In the genomic region with DNA sequence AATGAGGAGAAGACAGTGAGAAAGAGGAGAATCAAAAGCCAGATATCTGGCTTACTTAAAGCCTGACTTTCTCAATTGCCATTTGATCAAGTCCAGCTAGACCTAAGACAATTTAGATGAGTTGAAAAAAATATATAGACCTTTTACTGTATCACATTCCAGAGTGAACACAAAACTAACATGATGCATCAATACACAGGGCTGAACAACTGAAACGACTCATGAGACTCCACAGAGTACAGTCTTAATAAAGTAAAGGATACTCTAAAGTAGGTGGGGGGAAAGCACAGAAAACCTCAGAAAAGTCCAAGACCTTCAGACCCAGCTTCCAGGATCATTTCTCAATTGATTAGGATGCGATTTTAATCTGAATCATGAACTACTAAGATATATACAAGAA, we compare ENCODE assay signal across 16 cellular contexts.
DNase-seq lines count a peak whose midpoint lies in the region; ATAC-seq and TF ChIP-seq lines count a peak whose summit lies in the region.
"Had no signal": no experiment of that assay in that cellular context is flagged by ENCODE, and none has a peak within 500 bp of the region (broad histone marks: within the 10 kb centered on the region; RNA-seq: fewer than 3 reads in every experiment).

No MANE protein-coding gene starts in this region.

- intact Hi-C loops in Calu3 (cut with micrococcal nuclease; ENCODE audit: unreplicated experiment): loop anchor here (1.0 to 10.0 kb wide), 5 partner anchors 36 to 241 kb away; partner anchors contain the start of gene OR5AK2

- no peak for TF ChIP-seq CTCF in Calu3 (IDR thresholded peaks at IDR 0.05; ENCODE audit: unreplicated experiment)
- no peak for TF ChIP-seq CTCF in RWPE2 (IDR thresholded peaks at IDR 0.05; ENCODE audit: poor library complexity, severe bottlenecking)
- no peak for TF ChIP-seq CTCF in nephron (IDR thresholded peaks at IDR 0.05; ENCODE audit: unreplicated experiment in 3 of 3)
- no peak for TF ChIP-seq CTCF in GM13977 (IDR thresholded peaks at IDR 0.05; ENCODE audit: extremely low read depth, insufficient read depth, missing control alignments)

- CTCF ChIA-PET in Calu3 (lab: Charles Lee): interaction anchor here (0.9 to 4.6 kb wide), 7 partner anchors 11 to 406 kb away, joined by 3 to 145 read pairs (median 5); no protein-coding TSS in a partner anchor

- no peak overlapping the region for H3K27ac ChIP-seq in RWPE2 (ENCODE audit: poor library complexity, severe bottlenecking)
- peak overlapping the region; percentile 39 for H3K27ac ChIP-seq in epithelial cell of prostate

- H3K4me1 Mint-ChIP-seq in Calu3 (ENCODE audit: low read depth, unreplicated experiment) (peaks cover 51% of the 10 kb centered on the region), nephron (peaks cover 47% of the 10 kb centered on the region)
- H3K4me1 Mint-ChIP-seq in stimulated activated effector memory CD8-positive, alpha-beta T cell treated with anti-CD3 and anti-CD28 coated beads, Interleukin-12 subunit alpha, Interleukin-12 subunit beta, amount 100 ng/mL, for 72 hours: no peaks in the 10 kb centered on the region
- H3K4me1 Mint-ChIP-seq: CD4-positive, CD25-positive, alpha-beta regulatory T cell; CD8-positive, alpha-beta memory T cell had no signal

- H3K4me3 ChIP-seq in RWPE2 (ENCODE audit: severe bottlenecking): no peak overlapping the region

- H3K27ac Mint-ChIP-seq in Calu3 (ENCODE audit: unreplicated experiment) (peak overlapping the region; percentile 87), nephron (peak overlapping the region in 2 of 3 experiments; percentile 35 to 79)
- H3K27ac Mint-ChIP-seq in stimulated activated effector memory CD8-positive, alpha-beta T cell treated with anti-CD3 and anti-CD28 coated beads, Interleukin-12 subunit alpha, Interleukin-12 subunit beta, amount 100 ng/mL, for 72 hours: no peak overlapping the region
- H3K27ac Mint-ChIP-seq: CD4-positive, CD25-positive, alpha-beta regulatory T cell; CD8-positive, alpha-beta memory T cell; H9 had no signal

- H3K36me3 ChIP-seq in RWPE2 (ENCODE audit: low read depth): no peaks in the 10 kb centered on the region
- H3K36me3 ChIP-seq: BE2C had no signal

- H3K9me3 ChIP-seq in RWPE2 (ENCODE audit: severe bottlenecking): no peaks in the 10 kb centered on the region
- H3K9me3 ChIP-seq: BE2C had no signal

- peaks cover 4% of the 10 kb centered on the region for H3K4me1 ChIP-seq in RWPE2 (ENCODE audit: insufficient read depth, poor library complexity, severe bottlenecking)
- H3K4me1 ChIP-seq: BE2C had no signal

- no peak overlapping the region for H3K4me3 Mint-ChIP-seq in Calu3 (ENCODE audit: low read depth, unreplicated experiment)
- H3K4me3 Mint-ChIP-seq in nephron: no peak overlapping the region
- H3K4me3 Mint-ChIP-seq in stimulated activated effector memory CD8-positive, alpha-beta T cell treated with anti-CD3 and anti-CD28 coated beads, Interleukin-12 subunit alpha, Interleukin-12 subunit beta, amount 100 ng/mL, for 72 hours: no peak overlapping the region
- H3K4me3 Mint-ChIP-seq: CD4-positive, CD25-positive, alpha-beta regulatory T cell; CD8-positive, alpha-beta memory T cell; H9 had no signal

- DNase-seq in Calu3 (no peak), RWPE2 (ENCODE audit: low spot score) (no peak), epithelial cell of prostate (ENCODE audit: low read depth, low spot score) (no peak), GM13977 (ENCODE audit: low spot score) (no peak), NCI-H2029 (lab: John Stamatoyannopoulos, UW) (no peak)
- no peak for DNase-seq in stimulated activated effector memory CD8-positive, alpha-beta T cell treated with anti-CD3 and anti-CD28 coated beads, Interleukin-12 subunit alpha, Interleukin-12 subunit beta, amount 100 ng/mL, for 72 hours (ENCODE audit: low spot score in 2 of 2)
- DNase-seq: ACHN; BE2C; C1 segment of cervical spinal cord; CD4-positive, CD25-positive, alpha-beta regulatory T cell; CD8-positive, alpha-beta memory T cell; COR-L47; GOT3; H9; IMR-90 had no signal

- no TSS peak for BruUV-seq in Calu3 (replicated peaks; lab: Mats Ljungman, UMichigan)

- no peaks in the 10 kb centered on the region for H3K27me3 Mint-ChIP-seq in Calu3 (ENCODE audit: unreplicated experiment)
- H3K27me3 Mint-ChIP-seq in nephron (ENCODE audit: low read depth): no peaks in the 10 kb centered on the region
- H3K27me3 Mint-ChIP-seq: CD4-positive, CD25-positive, alpha-beta regulatory T cell had no signal

- H3K27me3 ChIP-seq in RWPE2 (ENCODE audit: insufficient read depth, poor library complexity, severe bottlenecking): no peaks in the 10 kb centered on the region
- H3K27me3 ChIP-seq: BE2C had no signal

- H3K9me3 Mint-ChIP-seq in Calu3 (ENCODE audit: low read depth, unreplicated experiment) (peaks cover 2% of the 10 kb centered on the region), nephron (no peaks in the 10 kb centered on the region)
- no peaks in the 10 kb centered on the region for H3K9me3 Mint-ChIP-seq in stimulated activated effector memory CD8-positive, alpha-beta T cell treated with anti-CD3 and anti-CD28 coated beads, Interleukin-12 subunit alpha, Interleukin-12 subunit beta, amount 100 ng/mL, for 72 hours

- ATAC-seq in RWPE2 (ENCODE audit: low read depth): peak; percentile 49; the same call in 2 of the 3 replicates
- no peak for ATAC-seq in stimulated activated effector memory CD8-positive, alpha-beta T cell treated with anti-CD3 and anti-CD28 coated beads, Interleukin-12 subunit alpha, Interleukin-12 subunit beta, amount 100 ng/mL, for 72 hours

- in situ Hi-C loops in GM13977 (cut with MboI; ENCODE audit: low pct_unique_long_range_greater_than_20kb, low sequenced_read_pairs, unreplicated experiment): no loop called here

- H3K36me3 Mint-ChIP-seq in Calu3 (ENCODE audit: insufficient read depth, unreplicated experiment) (peaks cover 5% of the 10 kb centered on the region), nephron (ENCODE audit: low read depth) (no peaks in the 10 kb centered on the region)
- no peaks in the 10 kb centered on the region for H3K36me3 Mint-ChIP-seq in stimulated activated effector memory CD8-positive, alpha-beta T cell treated with anti-CD3 and anti-CD28 coated beads, Interleukin-12 subunit alpha, Interleukin-12 subunit beta, amount 100 ng/mL, for 72 hours
- H3K36me3 Mint-ChIP-seq: CD4-positive, CD25-positive, alpha-beta regulatory T cell; CD8-positive, alpha-beta memory T cell had no signal
